In genomic region chr9:127014210-127014609, GRCh38 we compare ENCODE assay signal across 30 cellular contexts.
DNase-seq lines count a peak whose midpoint lies in the region; ATAC-seq and TF ChIP-seq lines count a peak whose summit lies in the region.
"Had no signal": no experiment of that assay in that cellular context is flagged by ENCODE, and none has a peak within 500 bp of the region (broad histone marks: within the 10 kb centered on the region; RNA-seq: fewer than 3 reads in every experiment).

No MANE protein-coding gene starts in this region.

- H3K4me1 ChIP-seq in body of pancreas, result no peaks in the 10 kb centered on the region
- H3K4me1 ChIP-seq in hepatocyte (ENCODE audit: insufficient read depth), result peaks cover 5% of the 10 kb centered on the region
- H3K4me1 ChIP-seq in sigmoid colon, result peaks cover 2 to 43% (median 29%) of the 10 kb centered on the region in 4 donors
- no peaks in the 10 kb centered on the region for H3K4me1 ChIP-seq in CD8-positive, alpha-beta memory T cell (ENCODE audit: insufficient read depth, low read length)
- H3K4me1 ChIP-seq in ovary (ENCODE audit: insufficient read depth), result peaks cover 1% of the 10 kb centered on the region
- H3K4me1 ChIP-seq: upper lobe of right lung had no signal

- TF ChIP-seq CTCF in body of pancreas (IDR thresholded peaks at IDR 0.05) (no peak), hepatocyte (IDR thresholded peaks at IDR 0.05; ENCODE audit: poor library complexity) (no peak), sigmoid colon (IDR thresholded peaks at IDR 0.05) (no peak), ovary (IDR thresholded peaks at IDR 0.05) (no peak)

- H2AFZ ChIP-seq in hepatocyte, result no peak overlapping the region
- H2AFZ ChIP-seq: PC-9 had no signal

- DNase-seq in GM03348 (ENCODE audit: low spot score), result peak; percentile 67
- no peak for DNase-seq in body of pancreas
- peak; percentile 31 for DNase-seq in hepatocyte (ENCODE audit: low spot score)
- DNase-seq in sigmoid colon, result no peak
- no peak for DNase-seq in SK-N-DZ (ENCODE audit: low spot score)
- DNase-seq in CD8-positive, alpha-beta memory T cell, result no peak
- no peak for DNase-seq in NCI-H1105 (lab: John Stamatoyannopoulos, UW)
- no peak for DNase-seq in ovary
- DNase-seq: activated CD4-positive, CD25-positive, alpha-beta regulatory T cell treated with anti-CD3 and anti-CD28 coated beads, Interleukin-2, amount 50 U/mL, for 72 hours; activated CD8-positive, alpha-beta memory T cell treated with anti-CD3 and anti-CD28 coated beads, Interleukin-2, amount 50 U/mL, for 4 hours; Calu3; kidney; NCI-H1092; NCI-H1930; NCI-H526 treated with DMSO at 0.1 percent for 48 hours; nephron progenitor cell; NK-92 treated with Interleukin-12 subunit alpha and Interleukin-12 subunit beta, amount 100 ng/mL, for 24 hours; PC-9; Right ventricle myocardium superior; small intestine; stimulated activated naive CD4-positive, alpha-beta T cell; upper lobe of right lung had no signal

- no peaks in the 10 kb centered on the region for H3K79me2 ChIP-seq in hepatocyte

- H3K9me3 ChIP-seq in body of pancreas (no peaks in the 10 kb centered on the region), hepatocyte (ENCODE audit: low read depth) (no peaks in the 10 kb centered on the region), sigmoid colon (no peaks in the 10 kb centered on the region), ovary (no peaks in the 10 kb centered on the region)
- no peaks in the 10 kb centered on the region for H3K9me3 ChIP-seq in CD8-positive, alpha-beta memory T cell (ENCODE audit: low read length)
- H3K9me3 ChIP-seq: adrenal gland, upper lobe of right lung had no signal

- no peak overlapping the region for H3K4me3 ChIP-seq in body of pancreas
- no peak overlapping the region for H3K4me3 ChIP-seq in hepatocyte
- H3K4me3 ChIP-seq in sigmoid colon, result no peak overlapping the region
- no peak overlapping the region for H3K4me3 ChIP-seq in CD8-positive, alpha-beta memory T cell (ENCODE audit: low read length)
- no peak overlapping the region for H3K4me3 ChIP-seq in ovary
- H3K4me3 ChIP-seq: adrenal gland, K562, PC-9, upper lobe of right lung had no signal

- CTCF ChIA-PET in CD8-positive, alpha-beta memory T cell (lab: Charles Lee), result no interaction called here

- H3K27me3 ChIP-seq in body of pancreas (no peaks in the 10 kb centered on the region), hepatocyte (no peaks in the 10 kb centered on the region), sigmoid colon (no peaks in the 10 kb centered on the region), ovary (no peaks in the 10 kb centered on the region)
- no peaks in the 10 kb centered on the region for H3K27me3 ChIP-seq in CD8-positive, alpha-beta memory T cell (ENCODE audit: insufficient read depth, low read length, poor library complexity, severe bottlenecking)
- H3K27me3 ChIP-seq: adrenal gland, upper lobe of right lung had no signal

- POLR2A ChIA-PET in CD8-positive, alpha-beta memory T cell (lab: Charles Lee), result no interaction called here

- ATAC-seq in body of pancreas, result peak; percentile 42
- ATAC-seq: K562 had no signal

- peaks cover 0 to 9% (median 0%) of the 10 kb centered on the region in 3 donors for H3K36me3 Mint-ChIP-seq in CD8-positive, alpha-beta memory T cell
- H3K36me3 Mint-ChIP-seq: brain, CD14-positive monocyte had no signal

- no peak for TF ChIP-seq POLR2A in body of pancreas (IDR thresholded peaks at IDR 0.05)
- TF ChIP-seq POLR2A in sigmoid colon (IDR thresholded peaks at IDR 0.05), result no peak
- no peak for TF ChIP-seq POLR2A in ovary (IDR thresholded peaks at IDR 0.05)

- H3K4me2 ChIP-seq in hepatocyte, result no peak overlapping the region
- H3K4me2 ChIP-seq: PC-9 had no signal

- TF ChIP-seq EP300 in sigmoid colon (IDR thresholded peaks at IDR 0.05) (peak in 2 of 4 donors; percentile 49 to 61), ovary (IDR thresholded peaks at IDR 0.05) (no peak)

- 88 to 97% methylated on average over 2 of the region's 2 CpGs for WGBS in body of pancreas, 2 donors
- 60% methylated on average over 2 of the region's 2 CpGs for WGBS in hepatocyte (ENCODE audit: low lambda C conversion rate, missing lambda C conversion rate)
- WGBS in sigmoid colon, 2 donors, result 81 to 90% methylated on average over 2 of the region's 2 CpGs
- WGBS in ovary, 3 donors, result 31 to 34% (median 32%) methylated on average over 2 of the region's 2 CpGs

- H3K4me1 Mint-ChIP-seq in CD8-positive, alpha-beta memory T cell, result no peaks in the 10 kb centered on the region
- H3K4me1 Mint-ChIP-seq: CD14-positive monocyte had no signal

- no peak overlapping the region for H3K27ac ChIP-seq in body of pancreas
- peak overlapping the region; percentile 32 for H3K27ac ChIP-seq in hepatocyte
- peak overlapping the region; percentile 42 to 84 (median 66) for H3K27ac ChIP-seq in sigmoid colon
- no peak overlapping the region for H3K27ac ChIP-seq in CD8-positive, alpha-beta memory T cell (ENCODE audit: low read depth, low read length)
- H3K27ac ChIP-seq in ovary, result no peak overlapping the region
- H3K27ac ChIP-seq: adrenal gland, PC-9, upper lobe of right lung had no signal

- intact Hi-C loops in body of pancreas (cut with DNase I) (no loop called here), sigmoid colon (cut with DNase I) (no loop called here), ovary (cut with DNase I) (no loop called here)

- peaks cover 0 to 2% of the 10 kb centered on the region in 2 donors for H3K27me3 Mint-ChIP-seq in CD8-positive, alpha-beta memory T cell
- H3K27me3 Mint-ChIP-seq: brain had no signal

- H3K36me3 ChIP-seq in body of pancreas (replicated peaks in 1 of 2; ENCODE audit: insufficient read depth in 1 of 2, low read depth in 2 of 2), result no peaks in the 10 kb centered on the region
- no peaks in the 10 kb centered on the region for H3K36me3 ChIP-seq in hepatocyte (replicated peaks; ENCODE audit: insufficient read depth, low read depth)
- H3K36me3 ChIP-seq in sigmoid colon, result no peaks in the 10 kb centered on the region
- H3K36me3 ChIP-seq in CD8-positive, alpha-beta memory T cell (ENCODE audit: insufficient read depth, low read length), result no peaks in the 10 kb centered on the region
- no peaks in the 10 kb centered on the region for H3K36me3 ChIP-seq in ovary
- H3K36me3 ChIP-seq: adrenal gland, upper lobe of right lung had no signal

- H4K20me1 ChIP-seq in hepatocyte (ENCODE audit: insufficient read depth, poor library complexity, severe bottlenecking), result no peaks in the 10 kb centered on the region

- H3K9me3 Mint-ChIP-seq in CD8-positive, alpha-beta memory T cell, result no peaks in the 10 kb centered on the region
- H3K9me3 Mint-ChIP-seq: activated CD4-positive, alpha-beta memory T cell treated with anti-CD3 and anti-CD28 coated beads for 36 hours; activated naive CD4-positive, alpha-beta T cell treated with anti-CD3 and anti-CD28 coated beads for 36 hours; activated T-helper 1 cell treated with anti-CD3 and anti-CD28 coated beads, Interleukin-12 subunit alpha, Interleukin-12 subunit beta, Interleukin-2, Interleukin-4 antibody, amounts not matched to agents 30 ng/mL and 10 ng/mL and 1 ng/mL, durations not matched to agents 14 hours and 24 hours and 36 hours; brain; CD14-positive monocyte; nephron progenitor cell; T-helper 2 cell treated with Interferon-gamma antibody and Interleukin-4, amounts not matched to agents 5 μg/mL and 100 μg/mL, for 36 hours had no signal

- no peak overlapping the region for H3K4me3 Mint-ChIP-seq in CD8-positive, alpha-beta memory T cell
- H3K4me3 Mint-ChIP-seq: activated CD4-positive, alpha-beta memory T cell treated with anti-CD3 and anti-CD28 coated beads for 36 hours; activated naive CD4-positive, alpha-beta T cell treated with anti-CD3 and anti-CD28 coated beads for 36 hours; activated T-helper 1 cell treated with anti-CD3 and anti-CD28 coated beads, Interleukin-12 subunit alpha, Interleukin-12 subunit beta, Interleukin-2, Interleukin-4 antibody, amounts not matched to agents 30 ng/mL and 10 ng/mL and 1 ng/mL, durations not matched to agents 14 hours and 24 hours and 36 hours; brain; CD14-positive monocyte; nephron progenitor cell; T-helper 2 cell treated with Interferon-gamma antibody and Interleukin-4, amounts not matched to agents 5 μg/mL and 100 μg/mL, for 36 hours had no signal

- no peaks in the 10 kb centered on the region for H3K9me2 ChIP-seq in hepatocyte (replicated peaks; ENCODE audit: insufficient read depth)

- H3K27ac Mint-ChIP-seq in CD8-positive, alpha-beta memory T cell, result no peak overlapping the region
- H3K27ac Mint-ChIP-seq: activated CD4-positive, alpha-beta memory T cell treated with anti-CD3 and anti-CD28 coated beads for 36 hours; activated naive CD4-positive, alpha-beta T cell treated with anti-CD3 and anti-CD28 coated beads for 36 hours; activated T-helper 1 cell treated with anti-CD3 and anti-CD28 coated beads, Interleukin-12 subunit alpha, Interleukin-12 subunit beta, Interleukin-2, Interleukin-4 antibody, amounts not matched to agents 30 ng/mL and 10 ng/mL and 1 ng/mL, durations not matched to agents 14 hours and 24 hours and 36 hours; CD14-positive monocyte; nephron progenitor cell; T-helper 2 cell treated with Interferon-gamma antibody and Interleukin-4, amounts not matched to agents 5 μg/mL and 100 μg/mL, for 36 hours had no signal

Comparison
In these comparisons a context has a peak if more than half of its experiments do, and no peak if none do; other contexts are left out.
1. DNase-seq: peak in GM03348 (single experiment) and hepatocyte (single experiment); none in body of pancreas (0 of 4), sigmoid colon (single experiment), SK-N-DZ (single experiment), CD8-positive, alpha-beta memory T cell (0 of 5), NCI-H1105 (single experiment) and ovary (0 of 5).
2. H3K27ac ChIP-seq: peak in hepatocyte (single experiment) and sigmoid colon (4 of 4); none in body of pancreas (0 of 4), CD8-positive, alpha-beta memory T cell (single experiment) and ovary (0 of 2).